ENCODE assay signal across 1 cellular context in the genomic region with DNA sequence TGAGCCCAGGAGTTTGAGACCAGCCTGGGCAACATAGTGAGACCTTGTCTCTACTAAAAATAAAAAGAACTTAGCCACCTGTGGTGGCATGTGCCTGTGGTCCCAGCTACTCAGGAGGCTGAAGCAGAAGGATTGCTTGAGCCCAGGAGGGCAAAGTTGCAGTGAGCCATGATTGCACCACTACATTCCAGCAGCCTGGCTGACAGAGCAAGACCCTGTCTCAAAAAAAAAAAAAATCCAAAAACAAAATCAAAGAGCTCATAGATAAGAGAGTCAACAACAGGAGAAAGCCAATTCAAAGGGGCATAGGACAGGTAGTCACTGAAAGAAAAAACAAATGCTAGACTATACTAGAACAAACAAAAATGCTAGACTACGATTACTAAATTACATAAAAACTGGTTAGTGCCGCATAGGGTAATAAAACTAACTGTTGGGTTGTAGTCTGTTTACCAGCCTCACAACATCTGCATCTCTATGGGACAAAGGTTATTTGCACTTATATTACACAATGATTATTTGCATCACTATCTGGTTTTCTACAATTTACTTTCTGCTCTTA.
TF ChIP-seq lines count a peak whose summit lies in the region.

No MANE protein-coding gene starts in this region.

TF ChIP-seq in HepG2, 621 proteins besides CTCF, POLR2A, EP300 and RAD21 (continued from another document and continues in another):
- TF ChIP-seq, protein P1, sequence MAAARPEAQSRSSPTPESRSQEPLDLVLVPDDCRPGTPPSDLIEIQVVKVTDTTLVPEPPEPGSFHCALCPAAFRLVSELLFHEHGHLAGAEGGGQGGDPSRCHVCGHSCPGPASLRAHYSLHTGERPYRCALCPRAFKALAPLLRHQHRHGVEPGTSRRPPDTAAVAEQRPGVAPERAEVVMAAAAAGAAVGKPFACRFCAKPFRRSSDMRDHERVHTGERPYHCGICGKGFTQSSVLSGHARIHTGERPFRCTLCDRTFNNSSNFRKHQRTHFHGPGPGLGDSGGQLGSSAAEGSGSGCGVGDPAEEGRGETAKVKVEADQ (CRISPR knock-in tag; IDR thresholded peaks at IDR 0.05; ENCODE audit: borderline replicate concordance), result no peak
- no peak for TF ChIP-seq ZNF546 (CRISPR knock-in tag; conservative IDR thresholded peaks at IDR 0.05)
- no peak; the same call in 1 of the 2 replicates for TF ChIP-seq ZNF607 (CRISPR knock-in tag; IDR thresholded peaks at IDR 0.05; ENCODE audit: borderline replicate concordance)
- TF ChIP-seq ZC3H13 (CRISPR knock-in tag; IDR thresholded peaks at IDR 0.05), result no peak
- no peak for TF ChIP-seq RBM22 (optimal IDR thresholded peaks at IDR 0.05; ENCODE audit: low read length)
- TF ChIP-seq DPF2 (CRISPR knock-in tag; IDR thresholded peaks at IDR 0.05; ENCODE audit: borderline replicate concordance, low read depth), result peak; percentile 91; the same call in 1 of the 2 replicates
- TF ChIP-seq FOXJ3 (CRISPR knock-in tag; IDR thresholded peaks at IDR 0.05; ENCODE audit: borderline replicate concordance), result peak; percentile 94
- TF ChIP-seq, protein P2, sequence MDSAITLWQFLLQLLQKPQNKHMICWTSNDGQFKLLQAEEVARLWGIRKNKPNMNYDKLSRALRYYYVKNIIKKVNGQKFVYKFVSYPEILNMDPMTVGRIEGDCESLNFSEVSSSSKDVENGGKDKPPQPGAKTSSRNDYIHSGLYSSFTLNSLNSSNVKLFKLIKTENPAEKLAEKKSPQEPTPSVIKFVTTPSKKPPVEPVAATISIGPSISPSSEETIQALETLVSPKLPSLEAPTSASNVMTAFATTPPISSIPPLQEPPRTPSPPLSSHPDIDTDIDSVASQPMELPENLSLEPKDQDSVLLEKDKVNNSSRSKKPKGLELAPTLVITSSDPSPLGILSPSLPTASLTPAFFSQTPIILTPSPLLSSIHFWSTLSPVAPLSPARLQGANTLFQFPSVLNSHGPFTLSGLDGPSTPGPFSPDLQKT (CRISPR knock-in tag; IDR thresholded peaks at IDR 0.05; ENCODE audit: borderline replicate concordance), result no peak
- TF ChIP-seq HOXA3 (CRISPR knock-in tag; IDR thresholded peaks at IDR 0.05), result peak; percentile 68
- TF ChIP-seq, protein P3, sequence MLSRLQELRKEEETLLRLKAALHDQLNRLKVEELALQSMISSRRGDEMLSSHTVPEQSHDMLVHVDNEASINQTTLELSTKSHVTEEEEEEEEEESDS (CRISPR knock-in tag; IDR thresholded peaks at IDR 0.05; ENCODE audit: borderline replicate concordance), result no peak
- no peak for TF ChIP-seq KDM2A (CRISPR knock-in tag; IDR thresholded peaks at IDR 0.05; ENCODE audit: borderline replicate concordance, low read depth)
- TF ChIP-seq ZNF777 (CRISPR knock-in tag; IDR thresholded peaks at IDR 0.05), result no peak
- peak; percentile 88 for TF ChIP-seq FOXA1 (IDR thresholded peaks at IDR 0.05)
- peak; percentile 69; the same call in 1 of the 2 replicates for TF ChIP-seq FOXA1 (CRISPR knock-in tag; IDR thresholded peaks at IDR 0.05)
- no peak for TF ChIP-seq ZFP36L1 (CRISPR knock-in tag; IDR thresholded peaks at IDR 0.05)
- TF ChIP-seq ZNF761 (CRISPR knock-in tag; conservative IDR thresholded peaks at IDR 0.05), result no peak
- TF ChIP-seq, protein P4, sequence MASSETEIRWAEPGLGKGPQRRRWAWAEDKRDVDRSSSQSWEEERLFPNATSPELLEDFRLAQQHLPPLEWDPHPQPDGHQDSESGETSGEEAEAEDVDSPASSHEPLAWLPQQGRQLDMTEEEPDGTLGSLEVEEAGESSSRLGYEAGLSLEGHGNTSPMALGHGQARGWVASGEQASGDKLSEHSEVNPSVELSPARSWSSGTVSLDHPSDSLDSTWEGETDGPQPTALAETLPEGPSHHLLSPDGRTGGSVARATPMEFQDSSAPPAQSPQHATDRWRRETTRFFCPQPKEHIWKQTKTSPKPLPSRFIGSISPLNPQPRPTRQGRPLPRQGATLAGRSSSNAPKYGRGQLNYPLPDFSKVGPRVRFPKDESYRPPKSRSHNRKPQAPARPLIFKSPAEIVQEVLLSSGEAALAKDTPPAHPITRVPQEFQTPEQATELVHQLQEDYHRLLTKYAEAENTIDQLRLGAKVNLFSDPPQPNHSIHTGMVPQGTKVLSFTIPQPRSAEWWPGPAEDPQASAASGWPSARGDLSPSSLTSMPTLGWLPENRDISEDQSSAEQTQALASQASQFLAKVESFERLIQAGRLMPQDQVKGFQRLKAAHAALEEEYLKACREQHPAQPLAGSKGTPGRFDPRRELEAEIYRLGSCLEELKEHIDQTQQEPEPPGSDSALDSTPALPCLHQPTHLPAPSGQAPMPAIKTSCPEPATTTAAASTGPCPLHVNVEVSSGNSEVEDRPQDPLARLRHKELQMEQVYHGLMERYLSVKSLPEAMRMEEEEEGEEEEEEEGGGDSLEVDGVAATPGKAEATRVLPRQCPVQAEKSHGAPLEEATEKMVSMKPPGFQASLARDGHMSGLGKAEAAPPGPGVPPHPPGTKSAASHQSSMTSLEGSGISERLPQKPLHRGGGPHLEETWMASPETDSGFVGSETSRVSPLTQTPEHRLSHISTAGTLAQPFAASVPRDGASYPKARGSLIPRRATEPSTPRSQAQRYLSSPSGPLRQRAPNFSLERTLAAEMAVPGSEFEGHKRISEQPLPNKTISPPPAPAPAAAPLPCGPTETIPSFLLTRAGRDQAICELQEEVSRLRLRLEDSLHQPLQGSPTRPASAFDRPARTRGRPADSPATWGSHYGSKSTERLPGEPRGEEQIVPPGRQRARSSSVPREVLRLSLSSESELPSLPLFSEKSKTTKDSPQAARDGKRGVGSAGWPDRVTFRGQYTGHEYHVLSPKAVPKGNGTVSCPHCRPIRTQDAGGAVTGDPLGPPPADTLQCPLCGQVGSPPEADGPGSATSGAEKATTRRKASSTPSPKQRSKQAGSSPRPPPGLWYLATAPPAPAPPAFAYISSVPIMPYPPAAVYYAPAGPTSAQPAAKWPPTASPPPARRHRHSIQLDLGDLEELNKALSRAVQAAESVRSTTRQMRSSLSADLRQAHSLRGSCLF (CRISPR knock-in tag; IDR thresholded peaks at IDR 0.05; ENCODE audit: borderline replicate concordance), result no peak
- no peak for TF ChIP-seq ZSCAN22 (CRISPR knock-in tag; IDR thresholded peaks at IDR 0.05)
- TF ChIP-seq ZNF776 (CRISPR knock-in tag; IDR thresholded peaks at IDR 0.05), result no peak
- TF ChIP-seq ZNF235 (CRISPR knock-in tag; IDR thresholded peaks at IDR 0.05; ENCODE audit: borderline replicate concordance), result no peak
- TF ChIP-seq CCAR2 (optimal IDR thresholded peaks at IDR 0.05; ENCODE audit: low read depth, low read length), result no peak
- no peak for TF ChIP-seq ZNF724P (CRISPR knock-in tag; IDR thresholded peaks at IDR 0.05; ENCODE audit: borderline replicate concordance)
- no peak for TF ChIP-seq KDM5B (CRISPR knock-in tag; IDR thresholded peaks at IDR 0.05; ENCODE audit: borderline replicate concordance)
- TF ChIP-seq, protein P5, sequence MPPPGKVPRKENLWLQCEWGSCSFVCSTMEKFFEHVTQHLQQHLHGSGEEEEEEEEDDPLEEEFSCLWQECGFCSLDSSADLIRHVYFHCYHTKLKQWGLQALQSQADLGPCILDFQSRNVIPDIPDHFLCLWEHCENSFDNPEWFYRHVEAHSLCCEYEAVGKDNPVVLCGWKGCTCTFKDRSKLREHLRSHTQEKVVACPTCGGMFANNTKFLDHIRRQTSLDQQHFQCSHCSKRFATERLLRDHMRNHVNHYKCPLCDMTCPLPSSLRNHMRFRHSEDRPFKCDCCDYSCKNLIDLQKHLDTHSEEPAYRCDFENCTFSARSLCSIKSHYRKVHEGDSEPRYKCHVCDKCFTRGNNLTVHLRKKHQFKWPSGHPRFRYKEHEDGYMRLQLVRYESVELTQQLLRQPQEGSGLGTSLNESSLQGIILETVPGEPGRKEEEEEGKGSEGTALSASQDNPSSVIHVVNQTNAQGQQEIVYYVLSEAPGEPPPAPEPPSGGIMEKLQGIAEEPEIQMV (CRISPR knock-in tag; IDR thresholded peaks at IDR 0.05; ENCODE audit: low read depth), result no peak
- no peak for TF ChIP-seq MYNN (CRISPR knock-in tag; IDR thresholded peaks at IDR 0.05; ENCODE audit: low read depth)
- peak; percentile 91 for TF ChIP-seq SOX5 (CRISPR knock-in tag; IDR thresholded peaks at IDR 0.05; ENCODE audit: borderline replicate concordance)
- no peak for TF ChIP-seq ZFP90 (CRISPR knock-in tag; IDR thresholded peaks at IDR 0.05; ENCODE audit: borderline replicate concordance)
- TF ChIP-seq, protein P6, sequence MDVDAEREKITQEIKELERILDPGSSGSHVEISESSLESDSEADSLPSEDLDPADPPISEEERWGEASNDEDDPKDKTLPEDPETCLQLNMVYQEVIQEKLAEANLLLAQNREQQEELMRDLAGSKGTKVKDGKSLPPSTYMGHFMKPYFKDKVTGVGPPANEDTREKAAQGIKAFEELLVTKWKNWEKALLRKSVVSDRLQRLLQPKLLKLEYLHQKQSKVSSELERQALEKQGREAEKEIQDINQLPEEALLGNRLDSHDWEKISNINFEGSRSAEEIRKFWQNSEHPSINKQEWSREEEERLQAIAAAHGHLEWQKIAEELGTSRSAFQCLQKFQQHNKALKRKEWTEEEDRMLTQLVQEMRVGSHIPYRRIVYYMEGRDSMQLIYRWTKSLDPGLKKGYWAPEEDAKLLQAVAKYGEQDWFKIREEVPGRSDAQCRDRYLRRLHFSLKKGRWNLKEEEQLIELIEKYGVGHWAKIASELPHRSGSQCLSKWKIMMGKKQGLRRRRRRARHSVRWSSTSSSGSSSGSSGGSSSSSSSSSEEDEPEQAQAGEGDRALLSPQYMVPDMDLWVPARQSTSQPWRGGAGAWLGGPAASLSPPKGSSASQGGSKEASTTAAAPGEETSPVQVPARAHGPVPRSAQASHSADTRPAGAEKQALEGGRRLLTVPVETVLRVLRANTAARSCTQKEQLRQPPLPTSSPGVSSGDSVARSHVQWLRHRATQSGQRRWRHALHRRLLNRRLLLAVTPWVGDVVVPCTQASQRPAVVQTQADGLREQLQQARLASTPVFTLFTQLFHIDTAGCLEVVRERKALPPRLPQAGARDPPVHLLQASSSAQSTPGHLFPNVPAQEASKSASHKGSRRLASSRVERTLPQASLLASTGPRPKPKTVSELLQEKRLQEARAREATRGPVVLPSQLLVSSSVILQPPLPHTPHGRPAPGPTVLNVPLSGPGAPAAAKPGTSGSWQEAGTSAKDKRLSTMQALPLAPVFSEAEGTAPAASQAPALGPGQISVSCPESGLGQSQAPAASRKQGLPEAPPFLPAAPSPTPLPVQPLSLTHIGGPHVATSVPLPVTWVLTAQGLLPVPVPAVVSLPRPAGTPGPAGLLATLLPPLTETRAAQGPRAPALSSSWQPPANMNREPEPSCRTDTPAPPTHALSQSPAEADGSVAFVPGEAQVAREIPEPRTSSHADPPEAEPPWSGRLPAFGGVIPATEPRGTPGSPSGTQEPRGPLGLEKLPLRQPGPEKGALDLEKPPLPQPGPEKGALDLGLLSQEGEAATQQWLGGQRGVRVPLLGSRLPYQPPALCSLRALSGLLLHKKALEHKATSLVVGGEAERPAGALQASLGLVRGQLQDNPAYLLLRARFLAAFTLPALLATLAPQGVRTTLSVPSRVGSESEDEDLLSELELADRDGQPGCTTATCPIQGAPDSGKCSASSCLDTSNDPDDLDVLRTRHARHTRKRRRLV (CRISPR knock-in tag; IDR thresholded peaks at IDR 0.05), result no peak
- TF ChIP-seq, protein P7, sequence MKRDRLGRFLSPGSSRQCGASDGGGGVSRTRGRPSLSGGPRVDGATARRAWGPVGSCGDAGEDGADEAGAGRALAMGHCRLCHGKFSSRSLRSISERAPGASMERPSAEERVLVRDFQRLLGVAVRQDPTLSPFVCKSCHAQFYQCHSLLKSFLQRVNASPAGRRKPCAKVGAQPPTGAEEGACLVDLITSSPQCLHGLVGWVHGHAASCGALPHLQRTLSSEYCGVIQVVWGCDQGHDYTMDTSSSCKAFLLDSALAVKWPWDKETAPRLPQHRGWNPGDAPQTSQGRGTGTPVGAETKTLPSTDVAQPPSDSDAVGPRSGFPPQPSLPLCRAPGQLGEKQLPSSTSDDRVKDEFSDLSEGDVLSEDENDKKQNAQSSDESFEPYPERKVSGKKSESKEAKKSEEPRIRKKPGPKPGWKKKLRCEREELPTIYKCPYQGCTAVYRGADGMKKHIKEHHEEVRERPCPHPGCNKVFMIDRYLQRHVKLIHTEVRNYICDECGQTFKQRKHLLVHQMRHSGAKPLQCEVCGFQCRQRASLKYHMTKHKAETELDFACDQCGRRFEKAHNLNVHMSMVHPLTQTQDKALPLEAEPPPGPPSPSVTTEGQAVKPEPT (CRISPR knock-in tag; IDR thresholded peaks at IDR 0.05; ENCODE audit: low read depth), result no peak
- TF ChIP-seq, protein P8, sequence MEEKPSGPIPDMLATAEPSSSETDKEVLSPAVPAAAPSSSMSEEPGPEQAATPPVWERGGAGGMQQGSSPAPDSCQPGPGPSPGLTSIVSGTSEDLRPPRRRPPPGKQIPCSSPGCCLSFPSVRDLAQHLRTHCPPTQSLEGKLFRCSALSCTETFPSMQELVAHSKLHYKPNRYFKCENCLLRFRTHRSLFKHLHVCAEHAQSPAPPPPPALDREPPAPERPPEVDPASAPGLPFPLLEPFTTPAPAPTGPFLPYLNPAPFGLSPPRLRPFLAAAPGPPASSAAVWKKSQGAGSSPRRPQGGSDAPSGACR (CRISPR knock-in tag; IDR thresholded peaks at IDR 0.05), result no peak
- TF ChIP-seq, protein P9, sequence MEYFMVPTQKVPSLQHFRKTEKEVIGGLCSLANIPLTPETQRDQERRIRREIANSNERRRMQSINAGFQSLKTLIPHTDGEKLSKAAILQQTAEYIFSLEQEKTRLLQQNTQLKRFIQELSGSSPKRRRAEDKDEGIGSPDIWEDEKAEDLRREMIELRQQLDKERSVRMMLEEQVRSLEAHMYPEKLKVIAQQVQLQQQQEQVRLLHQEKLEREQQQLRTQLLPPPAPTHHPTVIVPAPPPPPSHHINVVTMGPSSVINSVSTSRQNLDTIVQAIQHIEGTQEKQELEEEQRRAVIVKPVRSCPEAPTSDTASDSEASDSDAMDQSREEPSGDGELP (IDR thresholded peaks at IDR 0.05; ENCODE audit: borderline replicate concordance, low read depth), result no peak
- no peak for TF ChIP-seq ZFP1 (CRISPR knock-in tag; IDR thresholded peaks at IDR 0.05)
- peak; percentile 72; the same call in 1 of the 2 replicates for TF ChIP-seq BCL6 (CRISPR knock-in tag; IDR thresholded peaks at IDR 0.05)
- no peak for TF ChIP-seq NFKB2 (CRISPR knock-in tag; IDR thresholded peaks at IDR 0.05; ENCODE audit: borderline replicate concordance)
- no peak for TF ChIP-seq PCBP1 (IDR thresholded peaks at IDR 0.05; ENCODE audit: borderline replicate concordance, low read depth, low read length)
- TF ChIP-seq TRIM24 (CRISPR knock-in tag; IDR thresholded peaks at IDR 0.05), result no peak
- no peak for TF ChIP-seq ONECUT2 (CRISPR knock-in tag; IDR thresholded peaks at IDR 0.05)
- peak; percentile 64; the same call in 1 of the 2 replicates for TF ChIP-seq IRF2 (CRISPR knock-in tag; IDR thresholded peaks at IDR 0.05)
- no peak for TF ChIP-seq RFX3 (CRISPR knock-in tag; IDR thresholded peaks at IDR 0.05)
- TF ChIP-seq CREM (IDR thresholded peaks at IDR 0.05), result peak; percentile 86
- no peak for TF ChIP-seq CREM (CRISPR knock-in tag; IDR thresholded peaks at IDR 0.05)
- 0 out of 2 replicates have a peak, but pooled peaks have one; percentile 47 for TF ChIP-seq ZNF605 (CRISPR knock-in tag; IDR thresholded peaks at IDR 0.05)
- peak; percentile 76 for TF ChIP-seq FOXO1 (CRISPR knock-in tag; IDR thresholded peaks at IDR 0.05)
